ENCODE assay signal across 27 cellular contexts in genomic region chr7:116334555-116334954, GRCh38.
"Had no signal": no experiment of that assay in that cellular context is flagged by ENCODE, and none has a peak within 500 bp of the region (broad histone marks: within the 10 kb centered on the region; RNA-seq: fewer than 3 reads in every experiment).

No MANE protein-coding gene starts in this region.

- H3K4me1 ChIP-seq: left lung, prostate gland had no signal

- H3K36me3 ChIP-seq: heart left ventricle, left lung, lower lobe of right lung, pancreas, prostate gland, transverse colon had no signal

- H3K4me3 ChIP-seq: heart left ventricle, left lung, lower lobe of right lung, pancreas, prostate gland, skin epidermis, testis, transverse colon had no signal

- DNase-seq: activated B cell treated with CpG ODN at 0.5 μM for 24 hours; activated CD4-positive, alpha-beta T cell treated with anti-CD3 and anti-CD28 coated beads, Interleukin-2, amount 50 U/mL, for 1 hour; activated CD8-positive, alpha-beta T cell treated with anti-CD3 and anti-CD28 coated beads for 36 hours; activated gamma-delta T cell treated with Interleukin-2 at 50 U/mL for 16 hours; activated T-cell treated with anti-CD3 and anti-CD28 coated beads, Interleukin-2, amount 50 U/mL, for 4 hours; anterior cingulate cortex; effector CD8-positive, alpha-beta T cell; heart left ventricle; kidney glomerular epithelial cell; left lung; lower lobe of right lung; mesenchymal stem cell; naive thymus-derived CD8-positive, alpha-beta T cell; nucleus accumbens; pancreas; retina; stimulated activated CD4-positive, alpha-beta T cell treated with anti-CD3 and anti-CD28 coated beads, Interleukin-12 subunit alpha, Interleukin-12 subunit beta, amount 100 ng/mL, for 4 hours; stimulated activated CD4-positive, alpha-beta T cell treated with anti-CD3 and anti-CD28 coated beads, Interleukin-4, amount 100 ng/mL, for 1 hour; stimulated activated naive CD8-positive, alpha-beta T cell treated with anti-CD3 and anti-CD28 coated beads, Interleukin-15, Interleukin-2, amounts not matched to agents 100 U/mL and 50 U/mL, for 24 hours; T-helper 2 cell; testis; transverse colon had no signal

- H3K27ac ChIP-seq: heart left ventricle, left lung, lower lobe of right lung, pancreas, prostate gland, skin epidermis, testis, transverse colon had no signal

- H3K9me3 ChIP-seq: left lung, lower lobe of right lung, pancreas, prostate gland, testis, transverse colon had no signal

- H3K27me3 ChIP-seq: heart left ventricle, left lung, pancreas, testis, transverse colon had no signal

- ATAC-seq: activated CD8-positive, alpha-beta T cell treated with anti-CD3 and anti-CD28 coated beads for 36 hours; activated naive CD4-positive, alpha-beta T cell treated with anti-CD3 and anti-CD28 coated beads, Interleukin-2, amount 50 U/mL, for 72 hours; activated T-cell treated with anti-CD3 and anti-CD28 coated beads, Interleukin-2, amount 50 U/mL, for 4 hours; activated T-helper 17 cell treated with anti-CD3 and anti-CD28 coated beads, Interleukin-2, amount 50 U/mL, for 72 hours; heart left ventricle; left lung; lower lobe of right lung; naive thymus-derived CD8-positive, alpha-beta T cell; pancreas; sciatic nerve; stimulated activated naive CD8-positive, alpha-beta T cell treated with anti-CD3 and anti-CD28 coated beads, Interleukin-15, Interleukin-2, amounts not matched to agents 100 U/mL and 50 U/mL, for 24 hours had no signal
